In genomic region chr16:3876695-3877094, GRCh38 we compare ENCODE assay signal across 12 cellular contexts. TPM values are rescaled to one million over a fixed set of nuclear protein-coding genes. Genes with fewer than 3 reads are reported as not detected.
DNase-seq lines count a peak whose midpoint lies in the region; ATAC-seq, FAIRE-seq and TF ChIP-seq lines count a peak whose summit lies in the region.
"Had no signal": no experiment of that assay in that cellular context is flagged by ENCODE, and none has a peak within 500 bp of the region (broad histone marks: within the 10 kb centered on the region; RNA-seq: fewer than 3 reads in every experiment).

No MANE protein-coding gene starts in this region.

- H3K4me3 ChIP-seq in BLaER1: no peak overlapping the region
- no peak overlapping the region for H3K4me3 ChIP-seq in H1 (ENCODE audit: extremely low read depth in 1 of 4, insufficient read depth in 2 of 4, low read depth in 3 of 4, low read length in 4 of 4)
- peak overlapping the region in 1 of 2 experiments; percentile 91 for H3K4me3 ChIP-seq in neutrophil (ENCODE audit: low read depth in 1 of 2, low read length in 1 of 2)

- no peak overlapping the region for H3K4ac ChIP-seq in H1 (replicated peaks; ENCODE audit: insufficient read length, low read depth, low read length)

- H2BK5ac ChIP-seq in H1 (ENCODE audit: low read depth, low read length): no peak overlapping the region

- H3K27me3 ChIP-seq in BLaER1: no peaks in the 10 kb centered on the region
- H3K27me3 ChIP-seq in H1 (replicated peaks in 1 of 4; ENCODE audit: control insufficient read depth in 3 of 4, extremely low read depth in 1 of 4, insufficient read depth in 3 of 4, low read length in 3 of 4): no peaks in the 10 kb centered on the region; a peak in 1 of 7 replicates
- H3K27me3 ChIP-seq in neutrophil: peaks cover 7% of the 10 kb centered on the region

- H3K36me3 Mint-ChIP-seq in IgD-negative memory B cell: peaks cover 2% of the 10 kb centered on the region

- no peak for TF ChIP-seq EP300 in H1 (IDR thresholded peaks at IDR 0.05; ENCODE audit: borderline replicate concordance in 1 of 2, low read depth in 2 of 2, low read length in 2 of 2)

- FAIRE-seq in H1 (lab: Jason Lieb, UNC): no peak
- FAIRE-seq: GM18507 had no signal

- no peaks in the 10 kb centered on the region for H3K9me3 Mint-ChIP-seq in IgD-negative memory B cell

- no peak overlapping the region for H3K18ac ChIP-seq in H1 (ENCODE audit: extremely low read depth, low read length)

- no peak for TF ChIP-seq POLR2A in H1 (IDR thresholded peaks at IDR 0.05; ENCODE audit: control extremely low read depth in 1 of 2, low read depth in 2 of 2, low read length in 2 of 2)

- H3K4me2 ChIP-seq in BLaER1: peak overlapping the region; percentile 82
- H3K4me2 ChIP-seq in H1 (ENCODE audit: insufficient read depth in 1 of 2, low read depth in 2 of 2, low read length in 2 of 2): no peak overlapping the region

- TF ChIP-seq RAD21 in H1 (IDR thresholded peaks at IDR 0.05 in 1 of 2, conservative IDR thresholded peaks at IDR 0.05 in 1 of 2; ENCODE audit: low read depth in 2 of 2, low read length in 2 of 2): no peak

- H2BK120ac ChIP-seq in H1 (replicated peaks; ENCODE audit: low read depth, low read length): no peak overlapping the region

- DNase-seq in H1 (ENCODE audit: low read depth in 1 of 2, low spot score in 2 of 2) (no peak), DMS 273 treated with DMSO at 0.1 percent for 48 hours (lab: John Stamatoyannopoulos, UW) (no peak), SW480 (ENCODE audit: low spot score) (no peak), DMS 273 (lab: John Stamatoyannopoulos, UW; ENCODE audit: unreplicated experiment) (no peak)
- DNase-seq: activated effector memory CD4-positive, alpha-beta T cell treated with Interleukin-2 at 50 U/mL for 16 hours; KG1; stimulated activated naive CD4-positive, alpha-beta T cell treated with Interleukin-2 at 50 U/mL for 16 hours had no signal

- H3K36me3 ChIP-seq in BLaER1 (no peaks in the 10 kb centered on the region; the same call in 1 of the 2 replicates), H1 (ENCODE audit: control insufficient read depth in 2 of 4, insufficient read depth in 4 of 4, low read length in 3 of 4) (peaks cover 0 to 4% (median 0%) of the 10 kb centered on the region in 4 experiments; a peak in 1 of 8 replicates), neutrophil (peaks cover 23% of the 10 kb centered on the region)

- H3K4me3 Mint-ChIP-seq in IgD-negative memory B cell: peak overlapping the region in 2 of 4 donors; percentile 61 to 98

- TF ChIP-seq CTCF in H1 (IDR thresholded peaks at IDR 0.05; ENCODE audit: control extremely low read depth in 1 of 3, insufficient read depth in 1 of 3, low read depth in 1 of 3, low read length in 3 of 3): no peak
- no peak for TF ChIP-seq CTCF in neutrophil (IDR thresholded peaks at IDR 0.05)

- peaks cover 11% of the 10 kb centered on the region for H3K23me2 ChIP-seq in H1 (ENCODE audit: low read depth, low read length)

- no peak overlapping the region for H2AFZ ChIP-seq in H1 (ENCODE audit: low read length)

- POLR2A ChIA-PET in H1 (lab: Charles Lee; ENCODE audit: partially characterized antibody): interaction anchor here (1.1 to 1.9 kb wide), 3 partner anchors 10 to 35 kb away, joined by 3 to 9 read pairs (median 5); no protein-coding TSS in a partner anchor

- no peak overlapping the region for H2BK12ac ChIP-seq in H1 (ENCODE audit: low read depth, low read length)

- no peak overlapping the region for H3K56ac ChIP-seq in H1 (replicated peaks; ENCODE audit: insufficient read length, low read depth, low read length)

- H4K5ac ChIP-seq in H1 (ENCODE audit: insufficient read length, low read depth, low read length): no peak overlapping the region

- H3K79me2 ChIP-seq in H1 (ENCODE audit: control insufficient read depth in 1 of 2, insufficient read depth in 2 of 2, low read length in 2 of 2): peaks cover 44 to 78% of the 10 kb centered on the region in 2 experiments

- H4K20me1 ChIP-seq in BLaER1 (peaks cover 81% of the 10 kb centered on the region), H1 (replicated peaks in 1 of 2; ENCODE audit: control insufficient read depth in 1 of 2, insufficient read depth in 2 of 2, low read length in 2 of 2) (peaks cover 57 to 62% of the 10 kb centered on the region in 2 experiments)

- H2BK20ac ChIP-seq in H1 (ENCODE audit: low read length): no peak overlapping the region

- 96% methylated on average over 6 of the region's 6 CpGs; no CpG with 5 or more reads in 1 of the 2 experiments for WGBS in H1 (ENCODE audit: extremely low coverage in 1 of 2, insufficient coverage in 1 of 2, insufficient read length in 1 of 2, insufficient replicate concordance in 2 of 2, low coverage in 1 of 2, low lambda C conversion rate in 2 of 2, missing lambda C conversion rate in 1 of 2), 2 experiments

- peaks cover 2% of the 10 kb centered on the region for H3K27me3 Mint-ChIP-seq in IgD-negative memory B cell

- H3K79me1 ChIP-seq in H1 (ENCODE audit: low read depth, low read length): peaks cover 24% of the 10 kb centered on the region

- H2AK5ac ChIP-seq in H1 (ENCODE audit: low read depth, low read length): no peak overlapping the region

- no peak overlapping the region for H3K27ac ChIP-seq in BLaER1
- no peak overlapping the region for H3K27ac ChIP-seq in H1 (ENCODE audit: low read depth, low read length)
- peak overlapping the region; percentile 88 for H3K27ac ChIP-seq in neutrophil

- peaks cover 60 to 67% (median 62%) of the 10 kb centered on the region in 3 donors for H3K4me1 Mint-ChIP-seq in IgD-negative memory B cell

- H3K4me1 ChIP-seq in BLaER1: peaks cover 76% of the 10 kb centered on the region
- peaks cover 4 to 16% (median 12%) of the 10 kb centered on the region in 4 experiments for H3K4me1 ChIP-seq in H1 (replicated peaks in 1 of 4; ENCODE audit: control insufficient read depth in 3 of 4, insufficient read depth in 4 of 4, low read length in 3 of 4)
- H3K4me1 ChIP-seq in neutrophil (ENCODE audit: control insufficient read depth in 1 of 2, insufficient read depth in 1 of 2, low read depth in 1 of 2, low read length in 1 of 2): peaks cover 77 to 82% of the 10 kb centered on the region in 2 experiments

- H3K9ac ChIP-seq in BLaER1: peak overlapping the region; percentile 30; the same call in 1 of the 2 replicates
- H3K9ac ChIP-seq in H1 (replicated peaks in 1 of 4; ENCODE audit: extremely low read depth in 1 of 4, low read depth in 3 of 4, low read length in 3 of 4): no peak overlapping the region

- no peak overlapping the region for H3K23ac ChIP-seq in H1 (ENCODE audit: insufficient read length)

- ATAC-seq in GM18498 (IDR thresholded peaks at IDR 0.05; ENCODE audit: unreplicated experiment): no peak

- no peak overlapping the region for H2BK15ac ChIP-seq in H1 (ENCODE audit: low read length)

- peak overlapping the region in 2 of 3 donors; percentile 73 to 99 for H3K27ac Mint-ChIP-seq in IgD-negative memory B cell

- H3K9me3 ChIP-seq in BLaER1 (no peaks in the 10 kb centered on the region), H1 (ENCODE audit: insufficient read depth in 2 of 2, low read depth in 1 of 2, low read length in 1 of 2) (no peaks in the 10 kb centered on the region), neutrophil (no peaks in the 10 kb centered on the region)

- H4K8ac ChIP-seq in H1 (ENCODE audit: extremely low read depth, insufficient read depth, low read length): no peak overlapping the region

- H3K14ac ChIP-seq in H1 (ENCODE audit: insufficient read length): no peak overlapping the region

- CTCF ChIA-PET in H1 (lab: Charles Lee; ENCODE audit: partially characterized antibody): interaction anchor here (1.2 kb wide), 1 partner anchor 703 kb away, joined by 3 read pairs; no protein-coding TSS in a partner anchor

- no peak overlapping the region for H4K91ac ChIP-seq in H1 (replicated peaks; ENCODE audit: insufficient read length, low read length)

TF ChIP-seq in H1, 55 proteins besides CTCF, POLR2A, EP300 and RAD21:
- TF ChIP-seq POLR2AphosphoS5 (IDR thresholded peaks at IDR 0.05; ENCODE audit: low read depth, low read length) (peak; percentile 28; the same call in 1 of the 2 replicates), JUND (IDR thresholded peaks at IDR 0.05; ENCODE audit: low read length) (no peak)

RNA-seq across cellular contexts. Expression of gene CREBBP, which starts 3.8 kb away (rescaled TPM):
- polyA plus RNA-seq in IgD-negative memory B cell (18.5 TPM), H1 (2011; rRNA removed) (10.0 and 15.9 TPM in 2 replicates)
- total RNA-seq in H1 (2021; fragmentation: NEBNext Ultra II Directional; extraction: Animal tissue kit (Norgen Biotek cat#: 25700)): 60.1 and 66.1 TPM in 2 replicates
- 7.3 TPM for polyA plus RNA-seq in H1 (2011; cell fraction: cytosol; rRNA removed)
- polyA plus RNA-seq in H1 (2011; cell fraction: nucleus; rRNA removed): 28.2 TPM
- polyA plus RNA-seq in H1 (2012, experiment 1 of 2): 25.6 to 34.1 TPM (median 29.2 TPM) in 4 replicates
- polyA plus RNA-seq in H1 (2012, experiment 2 of 2): 5.6 TPM
- 20.5 TPM for polyA plus RNA-seq in H1 (2013, experiment 1 of 2)
- 18.9 TPM for polyA plus RNA-seq in H1 (2013, experiment 2 of 2)
- 29.5 and 35.0 TPM in 2 replicates for polyA minus RNA-seq in H1 (2011; rRNA and poly(A)+ RNA removed)
- polyA minus RNA-seq in H1 (2011; cell fraction: cytosol; rRNA and poly(A)+ RNA removed): 50.9 TPM
- polyA minus RNA-seq in H1 (2011; cell fraction: nucleus; rRNA and poly(A)+ RNA removed): 57.2 TPM
